In the genomic region with DNA sequence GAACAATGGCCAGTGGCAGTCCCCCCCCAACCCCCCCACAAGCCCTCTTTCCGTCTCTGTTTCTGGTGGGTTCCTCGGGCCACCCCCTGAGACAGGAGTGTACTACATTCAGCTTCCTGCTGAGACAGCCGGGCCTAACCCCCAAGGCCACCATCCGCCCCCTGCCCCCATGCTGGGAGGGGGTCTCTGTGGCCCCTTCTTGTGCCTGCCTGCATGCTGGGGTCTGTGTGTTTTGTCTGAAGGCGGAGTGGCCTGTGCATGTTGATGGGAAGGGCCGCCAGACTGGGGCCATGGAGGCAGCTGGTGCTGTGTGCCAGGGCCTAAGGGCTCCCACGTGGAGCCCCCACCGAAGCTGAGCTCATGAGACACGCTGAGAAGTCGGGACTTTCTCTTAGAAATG, we compare ENCODE assay signal across 1 cellular context.
TF ChIP-seq lines count a peak whose summit lies in the region.

No MANE protein-coding gene starts in this region.

TF ChIP-seq in GM23338, 12 proteins besides CTCF, POLR2A, EP300 and RAD21 (continued from another document):
- TF ChIP-seq, protein P1, sequence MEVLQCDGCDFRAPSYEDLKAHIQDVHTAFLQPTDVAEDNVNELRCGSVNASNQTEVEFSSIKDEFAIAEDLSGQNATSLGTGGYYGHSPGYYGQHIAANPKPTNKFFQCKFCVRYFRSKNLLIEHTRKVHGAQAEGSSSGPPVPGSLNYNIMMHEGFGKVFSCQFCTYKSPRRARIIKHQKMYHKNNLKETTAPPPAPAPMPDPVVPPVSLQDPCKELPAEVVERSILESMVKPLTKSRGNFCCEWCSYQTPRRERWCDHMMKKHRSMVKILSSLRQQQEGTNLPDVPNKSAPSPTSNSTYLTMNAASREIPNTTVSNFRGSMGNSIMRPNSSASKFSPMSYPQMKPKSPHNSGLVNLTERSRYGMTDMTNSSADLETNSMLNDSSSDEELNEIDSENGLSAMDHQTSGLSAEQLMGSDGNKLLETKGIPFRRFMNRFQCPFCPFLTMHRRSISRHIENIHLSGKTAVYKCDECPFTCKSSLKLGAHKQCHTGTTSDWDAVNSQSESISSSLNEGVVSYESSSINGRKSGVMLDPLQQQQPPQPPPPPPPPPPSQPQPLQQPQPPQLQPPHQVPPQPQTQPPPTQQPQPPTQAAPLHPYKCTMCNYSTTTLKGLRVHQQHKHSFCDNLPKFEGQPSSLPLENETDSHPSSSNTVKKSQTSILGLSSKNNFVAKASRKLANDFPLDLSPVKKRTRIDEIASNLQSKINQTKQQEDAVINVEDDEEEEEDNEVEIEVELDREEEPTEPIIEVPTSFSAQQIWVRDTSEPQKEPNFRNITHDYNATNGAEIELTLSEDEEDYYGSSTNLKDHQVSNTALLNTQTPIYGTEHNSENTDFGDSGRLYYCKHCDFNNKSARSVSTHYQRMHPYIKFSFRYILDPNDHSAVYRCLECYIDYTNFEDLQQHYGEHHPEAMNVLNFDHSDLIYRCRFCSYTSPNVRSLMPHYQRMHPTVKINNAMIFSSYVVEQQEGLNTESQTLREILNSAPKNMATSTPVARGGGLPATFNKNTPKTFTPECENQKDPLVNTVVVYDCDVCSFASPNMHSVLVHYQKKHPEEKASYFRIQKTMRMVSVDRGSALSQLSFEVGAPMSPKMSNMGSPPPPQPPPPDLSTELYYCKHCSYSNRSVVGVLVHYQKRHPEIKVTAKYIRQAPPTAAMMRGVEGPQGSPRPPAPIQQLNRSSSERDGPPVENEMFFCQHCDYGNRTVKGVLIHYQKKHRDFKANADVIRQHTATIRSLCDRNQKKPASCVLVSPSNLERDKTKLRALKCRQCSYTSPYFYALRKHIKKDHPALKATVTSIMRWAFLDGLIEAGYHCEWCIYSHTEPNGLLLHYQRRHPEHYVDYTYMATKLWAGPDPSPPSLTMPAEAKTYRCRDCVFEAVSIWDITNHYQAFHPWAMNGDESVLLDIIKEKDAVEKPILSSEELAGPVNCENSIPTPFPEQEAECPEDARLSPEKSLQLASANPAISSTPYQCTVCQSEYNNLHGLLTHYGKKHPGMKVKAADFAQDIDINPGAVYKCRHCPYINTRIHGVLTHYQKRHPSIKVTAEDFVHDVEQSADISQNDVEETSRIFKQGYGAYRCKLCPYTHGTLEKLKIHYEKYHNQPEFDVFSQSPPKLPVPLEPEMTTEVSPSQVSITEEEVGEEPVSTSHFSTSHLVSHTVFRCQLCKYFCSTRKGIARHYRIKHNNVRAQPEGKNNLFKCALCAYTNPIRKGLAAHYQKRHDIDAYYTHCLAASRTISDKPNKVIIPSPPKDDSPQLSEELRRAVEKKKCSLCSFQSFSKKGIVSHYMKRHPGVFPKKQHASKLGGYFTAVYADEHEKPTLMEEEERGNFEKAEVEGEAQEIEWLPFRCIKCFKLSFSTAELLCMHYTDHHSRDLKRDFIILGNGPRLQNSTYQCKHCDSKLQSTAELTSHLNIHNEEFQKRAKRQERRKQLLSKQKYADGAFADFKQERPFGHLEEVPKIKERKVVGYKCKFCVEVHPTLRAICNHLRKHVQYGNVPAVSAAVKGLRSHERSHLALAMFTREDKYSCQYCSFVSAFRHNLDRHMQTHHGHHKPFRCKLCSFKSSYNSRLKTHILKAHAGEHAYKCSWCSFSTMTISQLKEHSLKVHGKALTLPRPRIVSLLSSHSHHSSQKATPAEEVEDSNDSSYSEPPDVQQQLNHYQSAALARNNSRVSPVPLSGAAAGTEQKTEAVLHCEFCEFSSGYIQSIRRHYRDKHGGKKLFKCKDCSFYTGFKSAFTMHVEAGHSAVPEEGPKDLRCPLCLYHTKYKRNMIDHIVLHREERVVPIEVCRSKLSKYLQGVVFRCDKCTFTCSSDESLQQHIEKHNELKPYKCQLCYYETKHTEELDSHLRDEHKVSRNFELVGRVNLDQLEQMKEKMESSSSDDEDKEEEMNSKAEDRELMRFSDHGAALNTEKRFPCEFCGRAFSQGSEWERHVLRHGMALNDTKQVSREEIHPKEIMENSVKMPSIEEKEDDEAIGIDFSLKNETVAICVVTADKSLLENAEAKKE (CRISPR knock-in tag; IDR thresholded peaks at IDR 0.05) = no peak
- TF ChIP-seq NANOG (IDR thresholded peaks at IDR 0.05; ENCODE audit: borderline replicate concordance) (no peak), EZH2phosphoT487 (IDR thresholded peaks at IDR 0.05; ENCODE audit: unreplicated experiment) (no peak), STAT1 (IDR thresholded peaks at IDR 0.05; ENCODE audit: unreplicated experiment) (no peak), ZNF114 (CRISPR knock-in tag; IDR thresholded peaks at IDR 0.05) (no peak), EZH2 (IDR thresholded peaks at IDR 0.05; ENCODE audit: low read depth, unreplicated experiment) (no peak), ZNF331 (CRISPR knock-in tag; IDR thresholded peaks at IDR 0.05; ENCODE audit: low read depth) (no peak), POLR2AphosphoS5 (IDR thresholded peaks at IDR 0.05; ENCODE audit: low read depth) (no peak)
